In the genomic region with DNA sequence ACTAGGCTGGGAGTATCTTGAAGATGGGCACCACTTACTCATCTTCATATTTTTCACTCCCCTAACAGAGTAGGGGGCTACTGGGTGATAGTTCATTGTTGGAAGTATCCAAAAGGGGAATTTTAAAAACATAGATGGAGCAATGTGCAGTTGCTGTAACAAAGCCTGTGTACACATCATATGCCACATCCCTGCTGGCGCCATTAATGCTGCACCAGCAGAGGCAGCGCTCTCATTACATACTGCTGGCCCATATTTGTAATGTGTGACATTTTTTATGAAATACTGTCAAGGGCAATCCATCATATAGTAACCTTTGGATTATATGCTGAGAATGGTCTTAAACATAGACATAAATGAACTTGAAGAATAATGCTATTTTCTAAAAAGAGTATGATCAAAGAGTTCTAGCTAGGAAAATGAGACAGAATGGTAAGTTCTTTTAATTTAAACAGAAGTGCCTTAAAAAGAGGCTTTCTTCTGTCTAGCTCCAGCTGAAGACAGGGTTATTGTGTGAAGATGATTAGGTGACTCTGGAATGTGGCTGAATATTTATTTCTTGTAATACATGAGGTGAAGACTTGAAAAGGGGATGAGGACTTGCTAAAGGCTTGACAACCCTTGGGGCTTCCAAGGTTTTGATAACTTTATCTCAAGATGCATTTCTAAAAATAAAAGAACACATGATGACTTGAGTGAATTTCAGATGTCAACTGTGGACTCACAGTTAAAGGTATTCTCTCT, we compare ENCODE assay signal across 24 cellular contexts. TPM values are rescaled to one million over a fixed set of nuclear protein-coding genes. Genes with fewer than 3 reads are reported as not detected.
DNase-seq lines count a peak whose midpoint lies in the region; ATAC-seq and TF ChIP-seq lines count a peak whose summit lies in the region.
"Had no signal": no experiment of that assay in that cellular context is flagged by ENCODE, and none has a peak within 500 bp of the region (broad histone marks: within the 10 kb centered on the region; RNA-seq: fewer than 3 reads in every experiment).

No MANE protein-coding gene starts in this region.

- ATAC-seq in HG02938 (IDR thresholded peaks at IDR 0.05; ENCODE audit: unreplicated experiment), result no peak
- no peak for ATAC-seq in stimulated activated effector memory CD8-positive, alpha-beta T cell treated with anti-CD3 and anti-CD28 coated beads, Interleukin-12 subunit alpha, Interleukin-12 subunit beta, amount 100 ng/mL, for 72 hours
- ATAC-seq: K562, sciatic nerve had no signal

- H3K27ac Mint-ChIP-seq in brain, result peak overlapping the region in 3 of 5 experiments; percentile 15 to 41 (median 20)
- no peak overlapping the region for H3K27ac Mint-ChIP-seq in stimulated activated effector memory CD8-positive, alpha-beta T cell treated with anti-CD3 and anti-CD28 coated beads, Interleukin-12 subunit alpha, Interleukin-12 subunit beta, amount 100 ng/mL, for 72 hours
- H3K27ac Mint-ChIP-seq: activated naive CD8-positive, alpha-beta T cell; activated T-cell treated with anti-CD3 and anti-CD28 coated beads, Interleukin-2, amount 50 U/mL, for 24 hours; T-helper 1 cell treated with Interleukin-12 subunit alpha and Interleukin-12 subunit beta and Interleukin-4 antibody, amounts not matched to agents 30 μg/mL and 1 μg/mL, for 36 hours had no signal

- H3K9me3 Mint-ChIP-seq in brain, result no peaks in the 10 kb centered on the region
- H3K9me3 Mint-ChIP-seq in stimulated activated effector memory CD8-positive, alpha-beta T cell treated with anti-CD3 and anti-CD28 coated beads, Interleukin-12 subunit alpha, Interleukin-12 subunit beta, amount 100 ng/mL, for 72 hours, result no peaks in the 10 kb centered on the region
- H3K9me3 Mint-ChIP-seq: activated T-cell treated with anti-CD3 and anti-CD28 coated beads, Interleukin-2, amount 50 U/mL, for 24 hours; T-helper 1 cell treated with Interleukin-12 subunit alpha and Interleukin-12 subunit beta and Interleukin-4 antibody, amounts not matched to agents 30 μg/mL and 1 μg/mL, for 36 hours had no signal

- in situ Hi-C loops in G401 (cut with HindIII; ENCODE audit: low sequenced_read_pairs), result no loop called here

- peak; percentile 44 for DNase-seq in G401 (ENCODE audit: low spot score)
- peak; percentile 13 for DNase-seq in MV-4-11 (lab: John Stamatoyannopoulos, UW)
- peak; percentile 19 for DNase-seq in retina
- DNase-seq in stimulated activated effector memory CD8-positive, alpha-beta T cell treated with anti-CD3 and anti-CD28 coated beads, Interleukin-12 subunit alpha, Interleukin-12 subunit beta, amount 100 ng/mL, for 72 hours (ENCODE audit: low spot score in 2 of 2), result no peak
- DNase-seq in NCI-H526 (lab: John Stamatoyannopoulos, UW), result no peak
- DNase-seq: activated effector memory CD4-positive, alpha-beta T cell treated with anti-CD3 and anti-CD28 coated beads, Interleukin-2, amount 50 U/mL, for 16 hours; activated T-cell treated with anti-CD3 and anti-CD28 coated beads, Interleukin-2, amount 50 U/mL, for 24 hours; cortex of kidney; erythroblast; glutamatergic neuron; GOT3; islet precursor cell; left ventricle myocardium inferior; mesendoderm; NCI-H1105; NCI-H510A; stimulated activated CD4-positive, alpha-beta T cell treated with anti-CD3 and anti-CD28 coated beads, Interleukin-4, amount 100 ng/mL, for 1 hour had no signal

- peak overlapping the region in 3 of 5 experiments; percentile 42 to 76 (median 43) for H3K4me3 Mint-ChIP-seq in brain
- no peak overlapping the region for H3K4me3 Mint-ChIP-seq in stimulated activated effector memory CD8-positive, alpha-beta T cell treated with anti-CD3 and anti-CD28 coated beads, Interleukin-12 subunit alpha, Interleukin-12 subunit beta, amount 100 ng/mL, for 72 hours
- H3K4me3 Mint-ChIP-seq: activated naive CD8-positive, alpha-beta T cell; activated T-cell treated with anti-CD3 and anti-CD28 coated beads, Interleukin-2, amount 50 U/mL, for 24 hours; T-helper 1 cell treated with Interleukin-12 subunit alpha and Interleukin-12 subunit beta and Interleukin-4 antibody, amounts not matched to agents 30 μg/mL and 1 μg/mL, for 36 hours had no signal

- no peak for TF ChIP-seq CTCF in brain (conservative IDR thresholded peaks at IDR 0.05)

- H3K27me3 Mint-ChIP-seq in brain, result peaks cover 21% of the 10 kb centered on the region

- no peaks in the 10 kb centered on the region for H3K36me3 Mint-ChIP-seq in brain
- H3K36me3 Mint-ChIP-seq in stimulated activated effector memory CD8-positive, alpha-beta T cell treated with anti-CD3 and anti-CD28 coated beads, Interleukin-12 subunit alpha, Interleukin-12 subunit beta, amount 100 ng/mL, for 72 hours, result no peaks in the 10 kb centered on the region
- H3K36me3 Mint-ChIP-seq: activated naive CD8-positive, alpha-beta T cell had no signal

- peaks cover 36% of the 10 kb centered on the region for H3K4me1 Mint-ChIP-seq in brain
- H3K4me1 Mint-ChIP-seq in stimulated activated effector memory CD8-positive, alpha-beta T cell treated with anti-CD3 and anti-CD28 coated beads, Interleukin-12 subunit alpha, Interleukin-12 subunit beta, amount 100 ng/mL, for 72 hours, result peaks cover 12% of the 10 kb centered on the region

RNA-seq across cellular contexts. Expression of a gene that starts 2.4 kb away (rescaled TPM):
- 98.4 and 118 TPM in 2 replicates for total RNA-seq in G401 (2014; rRNA removed; shearing (Covaris generic))
- 25.1 TPM for polyA plus RNA-seq in brain (ENCODE audit: insufficient read depth, low read depth, low replicate concordance)
- total RNA-seq: HT1080, K562 had no signal

Comparison
In these comparisons a context has a peak if more than half of its experiments do, and no peak if none do; other contexts are left out.
1. DNase-seq: peak in G401 (single experiment), MV-4-11 (single experiment) and retina (single experiment); none in stimulated activated effector memory CD8-positive, alpha-beta T cell treated with anti-CD3 and anti-CD28 coated beads, Interleukin-12 subunit alpha, Interleukin-12 subunit beta, amount 100 ng/mL, for 72 hours (0 of 2) and NCI-H526 (0 of 2).